ENCODE assay signal across 8 cellular contexts in genomic region chr10:30784521-30784895, GRCh38.
DNase-seq lines count a peak whose midpoint lies in the region; ATAC-seq and TF ChIP-seq lines count a peak whose summit lies in the region.

No MANE protein-coding gene starts in this region.

- H4K5ac ChIP-seq in IMR-90 (ENCODE audit: low read depth, low read length) = peak overlapping the region; percentile 91

- DNase-seq in AG04449 (ENCODE audit: low read depth, low spot score) (no peak), IMR-90 (peak; percentile 72), body of pancreas (no peak), stromal cell of bone marrow (ENCODE audit: low read depth) (peak; percentile 64), cerebellar nuclear complex (lab: John Stamatoyannopoulos, UW) (no peak), GM13977 (ENCODE audit: low spot score) (no peak), COLO829 (ENCODE audit: low spot score) (no peak)

- CTCF ChIA-PET in AG04449 (lab: Yijun Ruan, JAX) (interaction anchor here (0.6 to 4.1 kb wide), 28 partner anchors 10 to 1107 kb away, joined by 3 to 31 read pairs (median 4); partner anchors contain the start of gene ZNF438), IMR-90 (lab: Yijun Ruan, JAX) (interaction anchor here (0.6 to 1.4 kb wide), 4 partner anchors 32 to 756 kb away, joined by 3 to 7 read pairs (median 4); no protein-coding TSS in a partner anchor)

- peak overlapping the region; percentile 97 for H3K27ac ChIP-seq in IMR-90 (ENCODE audit: insufficient read depth, low read length)
- H3K27ac ChIP-seq in body of pancreas = peak overlapping the region; percentile 26 to 87 (median 70)
- peak overlapping the region; percentile 94 for H3K27ac ChIP-seq in layer of hippocampus (ENCODE audit: low read depth, low read length)

- H3K4me1 ChIP-seq in IMR-90 (ENCODE audit: control insufficient read depth, insufficient read depth, low read length) = peaks cover 22% of the 10 kb centered on the region
- H3K4me1 ChIP-seq in body of pancreas = peaks cover 8% of the 10 kb centered on the region

- no peak for TF ChIP-seq CTCF in AG04449 (IDR thresholded peaks at IDR 0.05; ENCODE audit: insufficient read depth, low read length, missing control alignments)
- TF ChIP-seq CTCF in IMR-90 (conservative IDR thresholded peaks at IDR 0.05; ENCODE audit: low read depth, low read length) = no peak
- TF ChIP-seq CTCF in body of pancreas (IDR thresholded peaks at IDR 0.05) = no peak
- no peak for TF ChIP-seq CTCF in GM13977 (IDR thresholded peaks at IDR 0.05; ENCODE audit: extremely low read depth, insufficient read depth, missing control alignments)

- TF ChIP-seq RAD21 in IMR-90 (IDR thresholded peaks at IDR 0.05; ENCODE audit: low read length) = no peak

- peaks cover 12% of the 10 kb centered on the region for H3K9me1 ChIP-seq in IMR-90 (ENCODE audit: insufficient read depth, low read length)

- 0 out of 2 replicates have a peak overlapping the region, but pooled peaks have one; percentile 78 for H2AK5ac ChIP-seq in IMR-90 (ENCODE audit: low read depth, low read length)

- H3K18ac ChIP-seq in IMR-90 (ENCODE audit: low read depth, low read length) = peak overlapping the region; percentile 91

- peak overlapping the region; percentile 49 for H3K14ac ChIP-seq in IMR-90 (replicated peaks; ENCODE audit: low read depth, low read length)

- no peaks in the 10 kb centered on the region for H4K20me1 ChIP-seq in IMR-90 (ENCODE audit: insufficient read depth, low read length)

- TF ChIP-seq POLR2A in IMR-90 (IDR thresholded peaks at IDR 0.05; ENCODE audit: low read depth, low read length) (no peak), body of pancreas (IDR thresholded peaks at IDR 0.05) (no peak)

- H3K4me2 ChIP-seq in IMR-90 (ENCODE audit: low read depth, low read length) = peak overlapping the region; percentile 82

- no peaks in the 10 kb centered on the region for H3K36me3 ChIP-seq in IMR-90 (ENCODE audit: control insufficient read depth, insufficient read depth, low read length)
- no peaks in the 10 kb centered on the region for H3K36me3 ChIP-seq in body of pancreas (replicated peaks in 1 of 2; ENCODE audit: insufficient read depth in 1 of 2, low read depth in 2 of 2)

- H2BK15ac ChIP-seq in IMR-90 (ENCODE audit: low read depth, low read length) = no peak overlapping the region; the same call in 1 of the 3 replicates

- intact Hi-C loops in IMR-90 (cut with micrococcal nuclease) (loop anchor here (1.0 to 10.0 kb wide), 7 partner anchors 32 to 1024 kb away; no protein-coding TSS in a partner anchor), body of pancreas (cut with DNase I) (no loop called here)

- H4K8ac ChIP-seq in IMR-90 (ENCODE audit: low read depth in 2 of 2, low read length in 2 of 2) = peak overlapping the region; percentile 50 to 88

- peak overlapping the region; percentile 80 for H2BK5ac ChIP-seq in IMR-90 (ENCODE audit: low read depth, low read length, poor library complexity, severe bottlenecking)

- peak overlapping the region; percentile 84; the same call in 1 of the 2 replicates for H3K56ac ChIP-seq in IMR-90 (ENCODE audit: extremely low read depth, insufficient read depth, low read length)

- H3K27me3 ChIP-seq in IMR-90 (ENCODE audit: control insufficient read depth, insufficient read depth, low read length) (no peaks in the 10 kb centered on the region), body of pancreas (no peaks in the 10 kb centered on the region), layer of hippocampus (ENCODE audit: control insufficient read depth, insufficient read depth, low read length) (no peaks in the 10 kb centered on the region)

- H3K4ac ChIP-seq in IMR-90 (ENCODE audit: low read depth, low read length) = peak overlapping the region; percentile 94; the same call in 1 of the 2 replicates

- H3K9ac ChIP-seq in IMR-90 (ENCODE audit: low read depth, low read length) = peak overlapping the region; percentile 80

- peak overlapping the region; percentile 90 for H2AFZ ChIP-seq in IMR-90 (replicated peaks; ENCODE audit: low read length, poor library complexity)

- in situ Hi-C loops in IMR-90 (cut with MboI; ENCODE audit: low sequenced_read_pairs) (loop anchor here (5.0 to 10.0 kb wide), 2 partner anchors 248 to 350 kb away; partner anchors contain the start of gene ZNF438), GM13977 (cut with MboI; ENCODE audit: low pct_unique_long_range_greater_than_20kb, low sequenced_read_pairs, unreplicated experiment) (loop anchor here (10.0 to 25.0 kb wide), 2 partner anchors 703 to 1030 kb away; no protein-coding TSS in a partner anchor)

- WGBS in IMR-90 (ENCODE audit: extremely low coverage in 2 of 2, insufficient read length in 1 of 2), 2 experiments = no CpG with 5 or more reads among the region's 5 CpGs
- 7 to 8% methylated on average over 5 of the region's 5 CpGs for WGBS in body of pancreas, 2 donors

- H2BK120ac ChIP-seq in IMR-90 (ENCODE audit: low read depth, low read length) = peak overlapping the region; percentile 98

- BruUV-seq in IMR-90 (replicated peaks; lab: Mats Ljungman, UMichigan) = no TSS peak

- dilution Hi-C loops in IMR-90 (cut with HindIII; ENCODE audit: low sequenced_read_pairs, unreplicated experiment) = no loop called here

- H3K9me3 ChIP-seq in IMR-90 (ENCODE audit: control insufficient read depth, insufficient read depth, low read length) (no peaks in the 10 kb centered on the region), body of pancreas (no peaks in the 10 kb centered on the region)

- H3K4me3 ChIP-seq in AG04449 (ENCODE audit: low read depth, low read length) (peak overlapping the region; percentile 56), IMR-90 (ENCODE audit: insufficient read depth, low read depth, low read length) (peak overlapping the region; percentile 49), body of pancreas (peak overlapping the region; percentile 40 to 66)

- H4K91ac ChIP-seq in IMR-90 (ENCODE audit: insufficient read depth, low read depth, low read length) = peak overlapping the region; percentile 97

- H3K79me1 ChIP-seq in IMR-90 (ENCODE audit: low read depth in 1 of 2, low read length in 2 of 2) = peaks cover 0 to 15% of the 10 kb centered on the region in 2 experiments; a peak in 2 of 4 replicates

- peak overlapping the region; percentile 54; the same call in 1 of the 2 replicates for H2BK20ac ChIP-seq in IMR-90 (ENCODE audit: low read depth, low read length)

- ATAC-seq in IMR-90 (ENCODE audit: low read depth) (no peak), body of pancreas (no peak)

- H3K23ac ChIP-seq in IMR-90 (ENCODE audit: low read depth, low read length) = peak overlapping the region; percentile 86; the same call in 1 of the 2 replicates

- H2AK9ac ChIP-seq in IMR-90 (replicated peaks; ENCODE audit: low read depth, low read length, poor library complexity) = peak overlapping the region; percentile 65

- POLR2A ChIA-PET in AG04449 (lab: Yijun Ruan, JAX) (interaction anchor here (0.9 to 1.3 kb wide), 3 partner anchors 21 to 248 kb away, joined by 3 to 6 read pairs (median 5); partner anchors contain the start of gene ZNF438), IMR-90 (lab: Charles Lee; ENCODE audit: unreplicated experiment) (interaction anchor here (0.5 to 1.5 kb wide), 14 partner anchors 9 to 600 kb away, joined by 3 to 10 read pairs (median 4); partner anchors contain the start of gene ZNF438)

TF ChIP-seq in IMR-90, 13 proteins besides CTCF, POLR2A, EP300 and RAD21:
- TF ChIP-seq MXI1 (IDR thresholded peaks at IDR 0.05; ENCODE audit: borderline replicate concordance, low read depth, low read length) = 0 out of 2 replicates have a peak, but pooled peaks have one; percentile 14
- TF ChIP-seq USF2 (IDR thresholded peaks at IDR 0.05; ENCODE audit: low read depth, low read length) = no peak

Comparison
In these comparisons a context has a peak if more than half of its experiments do, and no peak if none do; other contexts are left out.
1. DNase-seq: peak in IMR-90 (single experiment) and stromal cell of bone marrow (single experiment); none in AG04449 (single experiment), body of pancreas (0 of 4), cerebellar nuclear complex (0 of 2), GM13977 (single experiment) and COLO829 (single experiment).
2. Peak in every context shown above with its lines, with median percentiles within 50 percentile points of each other: H3K4me3 ChIP-seq and H3K27ac ChIP-seq.